Comparison of ENCODE assay signal across 15 cellular contexts in genomic region chr5:177265395-177265794, GRCh38. TPM values are rescaled to one million over a fixed set of nuclear protein-coding genes. Genes with fewer than 3 reads are reported as not detected.
DNase-seq lines count a peak whose midpoint lies in the region; ATAC-seq and TF ChIP-seq lines count a peak whose summit lies in the region.
"Had no signal": no experiment of that assay in that cellular context is flagged by ENCODE, and none has a peak within 500 bp of the region (broad histone marks: within the 10 kb centered on the region; RNA-seq: fewer than 3 reads in every experiment).

No MANE protein-coding gene starts in this region.

- peaks cover 33% of the 10 kb centered on the region for H4K20me1 ChIP-seq in GM23338 (replicated peaks; ENCODE audit: insufficient read depth)

- peaks cover 13% of the 10 kb centered on the region; the same call in 1 of the 2 replicates for H3K79me2 ChIP-seq in GM23338 (replicated peaks; ENCODE audit: insufficient read depth)

- H3K4me1 ChIP-seq in GM23338 (ENCODE audit: insufficient read depth) (no peaks in the 10 kb centered on the region), RWPE2 (ENCODE audit: insufficient read depth, poor library complexity, severe bottlenecking) (peaks cover 14% of the 10 kb centered on the region), left lung (no peaks in the 10 kb centered on the region), upper lobe of right lung (peaks cover 5% of the 10 kb centered on the region)

- no peaks in the 10 kb centered on the region for H3K27me3 ChIP-seq in GM23338 (ENCODE audit: insufficient read depth)
- H3K27me3 ChIP-seq in RWPE2 (ENCODE audit: insufficient read depth, poor library complexity, severe bottlenecking) = no peaks in the 10 kb centered on the region
- H3K27me3 ChIP-seq in left lung = no peaks in the 10 kb centered on the region
- H3K27me3 ChIP-seq in upper lobe of right lung = no peaks in the 10 kb centered on the region

- H3K36me3 ChIP-seq in GM23338 (ENCODE audit: insufficient read depth) = peaks cover 64% of the 10 kb centered on the region
- H3K36me3 ChIP-seq in RWPE2 (ENCODE audit: low read depth) = peaks cover 87% of the 10 kb centered on the region
- H3K36me3 ChIP-seq in left lung = peaks cover 0 to 86% of the 10 kb centered on the region in 2 donors
- peaks cover 88% of the 10 kb centered on the region for H3K36me3 ChIP-seq in upper lobe of right lung

- H3K4me3 Mint-ChIP-seq in GM23338 = no peak overlapping the region
- H3K4me3 Mint-ChIP-seq: CD4-positive, alpha-beta memory T cell had no signal

- H3K4me3 ChIP-seq in GM23338 = no peak overlapping the region
- H3K4me3 ChIP-seq in RWPE2 (ENCODE audit: severe bottlenecking) = no peak overlapping the region
- H3K4me3 ChIP-seq in left lung = no peak overlapping the region
- no peak overlapping the region for H3K4me3 ChIP-seq in upper lobe of right lung

- ATAC-seq in GM23338 (peak; percentile 61), RWPE2 (ENCODE audit: low read depth) (peak; percentile 17; the same call in 1 of the 3 replicates), left lung (peak; percentile 39), upper lobe of right lung (peak; percentile 36), HG03432 (IDR thresholded peaks at IDR 0.05; ENCODE audit: unreplicated experiment) (no peak)

- no peak overlapping the region; the same call in 1 of the 2 replicates for H3K27ac Mint-ChIP-seq in GM23338
- H3K27ac Mint-ChIP-seq: CD4-positive, alpha-beta memory T cell had no signal

- peaks cover 88% of the 10 kb centered on the region for H3K36me3 Mint-ChIP-seq in GM23338 (ENCODE audit: low read depth)

- H3K4me1 Mint-ChIP-seq in GM23338 = no peaks in the 10 kb centered on the region

- no peak overlapping the region for H3K4me2 ChIP-seq in GM23338

- DNase-seq in GM23338 (ENCODE audit: low spot score) (no peak), RWPE2 (ENCODE audit: low spot score) (no peak), left lung (no peak), upper lobe of right lung (no peak), erythroblast (lab: John Stamatoyannopoulos, UW) (no peak)
- DNase-seq: C1 segment of cervical spinal cord; Calu3; CD4-positive, alpha-beta memory T cell; COR-L47; DMS53; DMS79 treated with DMSO at 0.1 percent for 48 hours; GF-D8; H7; HCEC 1CT had no signal

- H3K9me3 Mint-ChIP-seq in GM23338 = no peaks in the 10 kb centered on the region
- H3K9me3 Mint-ChIP-seq: CD4-positive, alpha-beta memory T cell had no signal

- intact Hi-C loops in left lung (cut with DNase I) (no loop called here), upper lobe of right lung (cut with DNase I) (no loop called here)

- no peaks in the 10 kb centered on the region for H3K9me3 ChIP-seq in RWPE2 (ENCODE audit: severe bottlenecking)
- no peaks in the 10 kb centered on the region for H3K9me3 ChIP-seq in left lung
- H3K9me3 ChIP-seq in upper lobe of right lung = no peaks in the 10 kb centered on the region

- no peak for TF ChIP-seq POLR2A in erythroblast (IDR thresholded peaks at IDR 0.05; ENCODE audit: low read length)

- no peaks in the 10 kb centered on the region for H3K9me2 ChIP-seq in GM23338 (ENCODE audit: insufficient read depth)

- no peaks in the 10 kb centered on the region; the same call in 1 of the 2 replicates for H3F3A ChIP-seq in GM23338 (replicated peaks; ENCODE audit: low read depth)

- H3K27ac ChIP-seq in GM23338 (ENCODE audit: low read depth) (0 out of 2 replicates have a peak overlapping the region, but pooled peaks have one; percentile 56), RWPE2 (ENCODE audit: poor library complexity, severe bottlenecking) (no peak overlapping the region), left lung (peak overlapping the region in 1 of 2 donors; percentile 8), upper lobe of right lung (no peak overlapping the region)

- H2AFZ ChIP-seq in GM23338 = no peak overlapping the region

- TF ChIP-seq CTCF in GM23338 (conservative IDR thresholded peaks at IDR 0.05; ENCODE audit: low read depth in 2 of 2) (no peak), RWPE2 (IDR thresholded peaks at IDR 0.05; ENCODE audit: poor library complexity, severe bottlenecking) (no peak), left lung (IDR thresholded peaks at IDR 0.05) (no peak), upper lobe of right lung (IDR thresholded peaks at IDR 0.05) (no peak)

- H3K27me3 Mint-ChIP-seq in GM23338 (ENCODE audit: insufficient read depth, low read depth, poor library complexity) = peaks cover 12% of the 10 kb centered on the region
- H3K27me3 Mint-ChIP-seq: CD4-positive, alpha-beta memory T cell had no signal

TF ChIP-seq in GM23338, 12 proteins besides CTCF, POLR2A, EP300 and RAD21 (continues in another document):
- no peak for TF ChIP-seq NANOG (IDR thresholded peaks at IDR 0.05; ENCODE audit: borderline replicate concordance)
- TF ChIP-seq JUNB (IDR thresholded peaks at IDR 0.05; ENCODE audit: unreplicated experiment) = no peak
- no peak for TF ChIP-seq STAT1 (IDR thresholded peaks at IDR 0.05; ENCODE audit: unreplicated experiment)
- TF ChIP-seq CREB1 (CRISPR knock-in tag; IDR thresholded peaks at IDR 0.05; ENCODE audit: low read depth) = no peak
- no peak for TF ChIP-seq ZNF114 (CRISPR knock-in tag; IDR thresholded peaks at IDR 0.05)
- TF ChIP-seq EZH2 (IDR thresholded peaks at IDR 0.05; ENCODE audit: low read depth, unreplicated experiment) = no peak
- no peak for TF ChIP-seq POLR2AphosphoS5 (IDR thresholded peaks at IDR 0.05; ENCODE audit: low read depth)
- TF ChIP-seq EZH2phosphoT487 (IDR thresholded peaks at IDR 0.05; ENCODE audit: unreplicated experiment) = no peak
- TF ChIP-seq, protein P1, sequence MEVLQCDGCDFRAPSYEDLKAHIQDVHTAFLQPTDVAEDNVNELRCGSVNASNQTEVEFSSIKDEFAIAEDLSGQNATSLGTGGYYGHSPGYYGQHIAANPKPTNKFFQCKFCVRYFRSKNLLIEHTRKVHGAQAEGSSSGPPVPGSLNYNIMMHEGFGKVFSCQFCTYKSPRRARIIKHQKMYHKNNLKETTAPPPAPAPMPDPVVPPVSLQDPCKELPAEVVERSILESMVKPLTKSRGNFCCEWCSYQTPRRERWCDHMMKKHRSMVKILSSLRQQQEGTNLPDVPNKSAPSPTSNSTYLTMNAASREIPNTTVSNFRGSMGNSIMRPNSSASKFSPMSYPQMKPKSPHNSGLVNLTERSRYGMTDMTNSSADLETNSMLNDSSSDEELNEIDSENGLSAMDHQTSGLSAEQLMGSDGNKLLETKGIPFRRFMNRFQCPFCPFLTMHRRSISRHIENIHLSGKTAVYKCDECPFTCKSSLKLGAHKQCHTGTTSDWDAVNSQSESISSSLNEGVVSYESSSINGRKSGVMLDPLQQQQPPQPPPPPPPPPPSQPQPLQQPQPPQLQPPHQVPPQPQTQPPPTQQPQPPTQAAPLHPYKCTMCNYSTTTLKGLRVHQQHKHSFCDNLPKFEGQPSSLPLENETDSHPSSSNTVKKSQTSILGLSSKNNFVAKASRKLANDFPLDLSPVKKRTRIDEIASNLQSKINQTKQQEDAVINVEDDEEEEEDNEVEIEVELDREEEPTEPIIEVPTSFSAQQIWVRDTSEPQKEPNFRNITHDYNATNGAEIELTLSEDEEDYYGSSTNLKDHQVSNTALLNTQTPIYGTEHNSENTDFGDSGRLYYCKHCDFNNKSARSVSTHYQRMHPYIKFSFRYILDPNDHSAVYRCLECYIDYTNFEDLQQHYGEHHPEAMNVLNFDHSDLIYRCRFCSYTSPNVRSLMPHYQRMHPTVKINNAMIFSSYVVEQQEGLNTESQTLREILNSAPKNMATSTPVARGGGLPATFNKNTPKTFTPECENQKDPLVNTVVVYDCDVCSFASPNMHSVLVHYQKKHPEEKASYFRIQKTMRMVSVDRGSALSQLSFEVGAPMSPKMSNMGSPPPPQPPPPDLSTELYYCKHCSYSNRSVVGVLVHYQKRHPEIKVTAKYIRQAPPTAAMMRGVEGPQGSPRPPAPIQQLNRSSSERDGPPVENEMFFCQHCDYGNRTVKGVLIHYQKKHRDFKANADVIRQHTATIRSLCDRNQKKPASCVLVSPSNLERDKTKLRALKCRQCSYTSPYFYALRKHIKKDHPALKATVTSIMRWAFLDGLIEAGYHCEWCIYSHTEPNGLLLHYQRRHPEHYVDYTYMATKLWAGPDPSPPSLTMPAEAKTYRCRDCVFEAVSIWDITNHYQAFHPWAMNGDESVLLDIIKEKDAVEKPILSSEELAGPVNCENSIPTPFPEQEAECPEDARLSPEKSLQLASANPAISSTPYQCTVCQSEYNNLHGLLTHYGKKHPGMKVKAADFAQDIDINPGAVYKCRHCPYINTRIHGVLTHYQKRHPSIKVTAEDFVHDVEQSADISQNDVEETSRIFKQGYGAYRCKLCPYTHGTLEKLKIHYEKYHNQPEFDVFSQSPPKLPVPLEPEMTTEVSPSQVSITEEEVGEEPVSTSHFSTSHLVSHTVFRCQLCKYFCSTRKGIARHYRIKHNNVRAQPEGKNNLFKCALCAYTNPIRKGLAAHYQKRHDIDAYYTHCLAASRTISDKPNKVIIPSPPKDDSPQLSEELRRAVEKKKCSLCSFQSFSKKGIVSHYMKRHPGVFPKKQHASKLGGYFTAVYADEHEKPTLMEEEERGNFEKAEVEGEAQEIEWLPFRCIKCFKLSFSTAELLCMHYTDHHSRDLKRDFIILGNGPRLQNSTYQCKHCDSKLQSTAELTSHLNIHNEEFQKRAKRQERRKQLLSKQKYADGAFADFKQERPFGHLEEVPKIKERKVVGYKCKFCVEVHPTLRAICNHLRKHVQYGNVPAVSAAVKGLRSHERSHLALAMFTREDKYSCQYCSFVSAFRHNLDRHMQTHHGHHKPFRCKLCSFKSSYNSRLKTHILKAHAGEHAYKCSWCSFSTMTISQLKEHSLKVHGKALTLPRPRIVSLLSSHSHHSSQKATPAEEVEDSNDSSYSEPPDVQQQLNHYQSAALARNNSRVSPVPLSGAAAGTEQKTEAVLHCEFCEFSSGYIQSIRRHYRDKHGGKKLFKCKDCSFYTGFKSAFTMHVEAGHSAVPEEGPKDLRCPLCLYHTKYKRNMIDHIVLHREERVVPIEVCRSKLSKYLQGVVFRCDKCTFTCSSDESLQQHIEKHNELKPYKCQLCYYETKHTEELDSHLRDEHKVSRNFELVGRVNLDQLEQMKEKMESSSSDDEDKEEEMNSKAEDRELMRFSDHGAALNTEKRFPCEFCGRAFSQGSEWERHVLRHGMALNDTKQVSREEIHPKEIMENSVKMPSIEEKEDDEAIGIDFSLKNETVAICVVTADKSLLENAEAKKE (CRISPR knock-in tag; IDR thresholded peaks at IDR 0.05) = no peak

RNA-seq across cellular contexts. Expression of gene RAB24, which starts 38.1 kb away (rescaled TPM):
- 24.8 and 27.1 TPM in 2 replicates for total RNA-seq in GM23338 (2014; rRNA removed; shearing (Covaris generic))
- polyA plus RNA-seq in GM23338 (2016; fragmentation: Nextera tagmentation; extraction: Ambion mirVana) = 26.1 and 27.7 TPM in 2 replicates
- total RNA-seq in left lung = 10 to 100 TPM; 30.3 to 36.2 TPM
- total RNA-seq in upper lobe of right lung = 36.3 TPM

RNA-seq across cellular contexts. Expression of gene PRELID1, which starts 38.2 kb away (rescaled TPM):
- total RNA-seq in GM23338 (2014; rRNA removed; shearing (Covaris generic)) = 271 and 328 TPM in 2 replicates
- 349 and 359 TPM in 2 replicates for polyA plus RNA-seq in GM23338 (2016; fragmentation: Nextera tagmentation; extraction: Ambion mirVana)
- total RNA-seq in left lung = 100 to 1,000 TPM in 1 of 2 donors, 10 to 100 TPM in 1; 87.8 to 154 TPM
- total RNA-seq in upper lobe of right lung = 87.0 TPM

RNA-seq across cellular contexts. Expression of gene MXD3, which starts 46.3 kb away (rescaled TPM):
- total RNA-seq in GM23338 (2014; rRNA removed; shearing (Covaris generic)) = 11.6 and 13.0 TPM in 2 replicates
- 8.4 and 9.9 TPM in 2 replicates for polyA plus RNA-seq in GM23338 (2016; fragmentation: Nextera tagmentation; extraction: Ambion mirVana)
- total RNA-seq in left lung = 10 to 100 TPM; 10.8 to 12.4 TPM
- 10.1 TPM for total RNA-seq in upper lobe of right lung
